34 cellular contexts compared by ENCODE assay signal in the genomic region with DNA sequence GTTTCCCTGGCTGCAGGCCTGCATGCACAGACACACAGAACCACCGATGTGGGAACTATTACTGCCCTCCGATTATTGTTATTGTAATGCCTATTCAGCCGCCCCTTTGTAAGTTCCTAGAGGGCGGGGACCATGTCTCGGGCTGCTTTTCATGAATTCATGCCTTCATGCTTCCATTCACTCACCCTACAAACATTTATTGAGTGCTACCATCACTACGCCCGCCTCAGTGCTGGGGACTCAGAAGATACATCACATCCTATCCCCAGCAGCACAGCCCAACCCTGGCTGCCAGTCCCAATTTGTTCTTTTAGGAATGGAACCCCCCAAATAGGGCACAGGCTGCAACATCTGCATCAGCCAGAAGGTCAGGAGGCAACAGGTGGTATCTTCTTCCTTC.
"Had no signal": no experiment of that assay in that cellular context is flagged by ENCODE, and none has a peak within 500 bp of the region (broad histone marks: within the 10 kb centered on the region; RNA-seq: fewer than 3 reads in every experiment).

No MANE protein-coding gene starts in this region.

- H3K27ac Mint-ChIP-seq: activated B cell treated with CpG ODN at 0.5 μM for 24 hours; activated CD8-positive, alpha-beta T cell treated with anti-CD3 and anti-CD28 coated beads for 36 hours; activated naive CD4-positive, alpha-beta T cell treated with anti-CD3 and anti-CD28 coated beads, Interleukin-2, amount 10 ng/mL, durations not matched to agents 7 days and 5 days; activated naive CD4-positive, alpha-beta T cell treated with anti-CD3 and anti-CD28 coated beads, Interleukin-2, amount 50 U/mL, for 72 hours; activated naive CD8-positive, alpha-beta T cell treated with anti-CD3 and anti-CD28 coated beads, Interleukin-2, amount 10 ng/mL, durations not matched to agents 7 days and 5 days; brain; dendritic cell treated with granulocyte-macrophage colony-stimulating factor and Interleukin-4, amounts not matched to agents 40 ng/mL and 50 ng/mL, for 4 days; T-helper 17 cell; T-helper 2 cell treated with Interferon-gamma antibody and Interleukin-4, amounts not matched to agents 5 μg/mL and 100 μg/mL, for 36 hours had no signal

- ATAC-seq: activated CD4-positive, CD25-positive, alpha-beta regulatory T cell treated with anti-CD3 and anti-CD28 coated beads, Interleukin-2, amount 50 U/mL, for 24 hours; activated CD8-positive, alpha-beta T cell treated with anti-CD3 and anti-CD28 coated beads for 36 hours; activated naive CD4-positive, alpha-beta T cell treated with anti-CD3 and anti-CD28 coated beads, Interleukin-2, amount 50 U/mL, for 72 hours; esophagus mucosa; foreskin keratinocyte; gastrocnemius medialis; T-helper 17 cell had no signal

- H3K27me3 Mint-ChIP-seq: activated B cell treated with CpG ODN at 0.5 μM for 24 hours; activated CD8-positive, alpha-beta T cell treated with anti-CD3 and anti-CD28 coated beads for 36 hours; activated naive CD4-positive, alpha-beta T cell treated with anti-CD3 and anti-CD28 coated beads, Interleukin-2, amount 10 ng/mL, durations not matched to agents 7 days and 5 days; central memory CD8-positive, alpha-beta T cell; T-helper 17 cell had no signal

- H3K27me3 ChIP-seq: ascending aorta, cardiac muscle cell, foreskin keratinocyte, gastrocnemius medialis had no signal

- H3K4me1 Mint-ChIP-seq: activated B cell treated with CpG ODN at 0.5 μM for 24 hours; activated naive CD4-positive, alpha-beta T cell treated with anti-CD3 and anti-CD28 coated beads, Interleukin-2, amount 10 ng/mL, durations not matched to agents 7 days and 5 days; activated naive CD8-positive, alpha-beta T cell treated with anti-CD3 and anti-CD28 coated beads, Interleukin-2, amount 10 ng/mL, durations not matched to agents 7 days and 5 days; brain; central memory CD8-positive, alpha-beta T cell; T-helper 17 cell had no signal

- H3K36me3 ChIP-seq: ascending aorta, breast epithelium, cardiac muscle cell, gastrocnemius medialis, WERI-Rb-1 had no signal

- H3K4me3 Mint-ChIP-seq: activated B cell treated with CpG ODN at 0.5 μM for 24 hours; activated CD8-positive, alpha-beta T cell treated with anti-CD3 and anti-CD28 coated beads for 36 hours; activated naive CD4-positive, alpha-beta T cell treated with anti-CD3 and anti-CD28 coated beads, Interleukin-2, amount 10 ng/mL, durations not matched to agents 7 days and 5 days; activated naive CD8-positive, alpha-beta T cell treated with anti-CD3 and anti-CD28 coated beads, Interleukin-2, amount 10 ng/mL, durations not matched to agents 7 days and 5 days; brain; central memory CD8-positive, alpha-beta T cell; dendritic cell treated with granulocyte-macrophage colony-stimulating factor and Interleukin-4, amounts not matched to agents 40 ng/mL and 50 ng/mL, for 4 days; endodermal cell; T-helper 17 cell; T-helper 2 cell treated with Interferon-gamma antibody and Interleukin-4, amounts not matched to agents 5 μg/mL and 100 μg/mL, for 36 hours had no signal

- DNase-seq: activated B cell treated with CpG ODN at 0.5 μM for 24 hours; activated CD4-positive, alpha-beta T cell treated with anti-CD3 and anti-CD28 coated beads for 48 hours; activated CD4-positive, alpha-beta T cell treated with anti-CD3 and anti-CD28 coated beads, Interleukin-2, amount 50 U/mL, for 1 hour; activated CD4-positive, alpha-beta T cell treated with anti-CD3 and anti-CD28 coated beads, Interleukin-2, amount 50 U/mL, for 48 hours; activated CD8-positive, alpha-beta memory T cell treated with anti-CD3 and anti-CD28 coated beads for 24 hours; activated CD8-positive, alpha-beta memory T cell treated with anti-CD3 and anti-CD28 coated beads, Interleukin-2, amount 50 U/mL, for 4 hours; activated CD8-positive, alpha-beta T cell treated with anti-CD3 and anti-CD28 coated beads for 36 hours; activated gamma-delta T cell; activated naive CD4-positive, alpha-beta T cell; activated naive CD4-positive, alpha-beta T cell treated with anti-CD3 and anti-CD28 coated beads, Interleukin-2, amount 10 ng/mL, durations not matched to agents 7 days and 5 days; activated naive CD8-positive, alpha-beta T cell treated with anti-CD3 and anti-CD28 coated beads, Interleukin-2, amount 10 ng/mL, durations not matched to agents 7 days and 5 days; activated T-cell treated with anti-CD3 and anti-CD28 coated beads, Interleukin-2, amount 50 U/mL, for 1 hour; activated T-cell treated with anti-CD3 and anti-CD28 coated beads, Interleukin-2, amount 50 U/mL, for 48 hours; dorsolateral prefrontal cortex; effector memory CD4-positive, alpha-beta T cell; endodermal cell; foreskin keratinocyte; gastrocnemius medialis; glutamatergic neuron; T-helper 1 cell; T-helper 17 cell; T1000; WERI-Rb-1 had no signal

- H3K36me3 Mint-ChIP-seq: activated naive CD4-positive, alpha-beta T cell treated with anti-CD3 and anti-CD28 coated beads, Interleukin-2, amount 10 ng/mL, durations not matched to agents 7 days and 5 days; activated naive CD4-positive, alpha-beta T cell treated with anti-CD3 and anti-CD28 coated beads, Interleukin-2, amount 50 U/mL, for 72 hours; activated naive CD8-positive, alpha-beta T cell treated with anti-CD3 and anti-CD28 coated beads, Interleukin-2, amount 10 ng/mL, durations not matched to agents 7 days and 5 days; brain had no signal

- H3K4me3 ChIP-seq: ascending aorta, breast epithelium, cardiac muscle cell, coronary artery, dorsolateral prefrontal cortex, gastrocnemius medialis had no signal

- H3K9me3 ChIP-seq: ascending aorta, breast epithelium, gastrocnemius medialis had no signal

- H3K4me1 ChIP-seq: ascending aorta, breast epithelium, foreskin keratinocyte, gastrocnemius medialis had no signal

- H3K27ac ChIP-seq: ascending aorta, breast epithelium, cardiac muscle cell, coronary artery, dorsolateral prefrontal cortex, foreskin keratinocyte, gastrocnemius medialis, WERI-Rb-1 had no signal

- H3K9me3 Mint-ChIP-seq: activated B cell treated with CpG ODN at 0.5 μM for 24 hours; activated CD8-positive, alpha-beta T cell treated with anti-CD3 and anti-CD28 coated beads for 36 hours; brain; dendritic cell treated with granulocyte-macrophage colony-stimulating factor and Interleukin-4, amounts not matched to agents 40 ng/mL and 50 ng/mL, for 4 days; endodermal cell; T-helper 2 cell treated with Interferon-gamma antibody and Interleukin-4, amounts not matched to agents 5 μg/mL and 100 μg/mL, for 36 hours had no signal
